1 cellular context compared by ENCODE assay signal in genomic region chr12:46266382-46266791, GRCh38.
TF ChIP-seq lines count a peak whose summit lies in the region.

No MANE protein-coding gene starts in this region.

TF ChIP-seq in K562, 482 proteins besides CTCF, POLR2A, EP300 and RAD21 (continued from another document and continues in another):
- TF ChIP-seq, protein P1, sequence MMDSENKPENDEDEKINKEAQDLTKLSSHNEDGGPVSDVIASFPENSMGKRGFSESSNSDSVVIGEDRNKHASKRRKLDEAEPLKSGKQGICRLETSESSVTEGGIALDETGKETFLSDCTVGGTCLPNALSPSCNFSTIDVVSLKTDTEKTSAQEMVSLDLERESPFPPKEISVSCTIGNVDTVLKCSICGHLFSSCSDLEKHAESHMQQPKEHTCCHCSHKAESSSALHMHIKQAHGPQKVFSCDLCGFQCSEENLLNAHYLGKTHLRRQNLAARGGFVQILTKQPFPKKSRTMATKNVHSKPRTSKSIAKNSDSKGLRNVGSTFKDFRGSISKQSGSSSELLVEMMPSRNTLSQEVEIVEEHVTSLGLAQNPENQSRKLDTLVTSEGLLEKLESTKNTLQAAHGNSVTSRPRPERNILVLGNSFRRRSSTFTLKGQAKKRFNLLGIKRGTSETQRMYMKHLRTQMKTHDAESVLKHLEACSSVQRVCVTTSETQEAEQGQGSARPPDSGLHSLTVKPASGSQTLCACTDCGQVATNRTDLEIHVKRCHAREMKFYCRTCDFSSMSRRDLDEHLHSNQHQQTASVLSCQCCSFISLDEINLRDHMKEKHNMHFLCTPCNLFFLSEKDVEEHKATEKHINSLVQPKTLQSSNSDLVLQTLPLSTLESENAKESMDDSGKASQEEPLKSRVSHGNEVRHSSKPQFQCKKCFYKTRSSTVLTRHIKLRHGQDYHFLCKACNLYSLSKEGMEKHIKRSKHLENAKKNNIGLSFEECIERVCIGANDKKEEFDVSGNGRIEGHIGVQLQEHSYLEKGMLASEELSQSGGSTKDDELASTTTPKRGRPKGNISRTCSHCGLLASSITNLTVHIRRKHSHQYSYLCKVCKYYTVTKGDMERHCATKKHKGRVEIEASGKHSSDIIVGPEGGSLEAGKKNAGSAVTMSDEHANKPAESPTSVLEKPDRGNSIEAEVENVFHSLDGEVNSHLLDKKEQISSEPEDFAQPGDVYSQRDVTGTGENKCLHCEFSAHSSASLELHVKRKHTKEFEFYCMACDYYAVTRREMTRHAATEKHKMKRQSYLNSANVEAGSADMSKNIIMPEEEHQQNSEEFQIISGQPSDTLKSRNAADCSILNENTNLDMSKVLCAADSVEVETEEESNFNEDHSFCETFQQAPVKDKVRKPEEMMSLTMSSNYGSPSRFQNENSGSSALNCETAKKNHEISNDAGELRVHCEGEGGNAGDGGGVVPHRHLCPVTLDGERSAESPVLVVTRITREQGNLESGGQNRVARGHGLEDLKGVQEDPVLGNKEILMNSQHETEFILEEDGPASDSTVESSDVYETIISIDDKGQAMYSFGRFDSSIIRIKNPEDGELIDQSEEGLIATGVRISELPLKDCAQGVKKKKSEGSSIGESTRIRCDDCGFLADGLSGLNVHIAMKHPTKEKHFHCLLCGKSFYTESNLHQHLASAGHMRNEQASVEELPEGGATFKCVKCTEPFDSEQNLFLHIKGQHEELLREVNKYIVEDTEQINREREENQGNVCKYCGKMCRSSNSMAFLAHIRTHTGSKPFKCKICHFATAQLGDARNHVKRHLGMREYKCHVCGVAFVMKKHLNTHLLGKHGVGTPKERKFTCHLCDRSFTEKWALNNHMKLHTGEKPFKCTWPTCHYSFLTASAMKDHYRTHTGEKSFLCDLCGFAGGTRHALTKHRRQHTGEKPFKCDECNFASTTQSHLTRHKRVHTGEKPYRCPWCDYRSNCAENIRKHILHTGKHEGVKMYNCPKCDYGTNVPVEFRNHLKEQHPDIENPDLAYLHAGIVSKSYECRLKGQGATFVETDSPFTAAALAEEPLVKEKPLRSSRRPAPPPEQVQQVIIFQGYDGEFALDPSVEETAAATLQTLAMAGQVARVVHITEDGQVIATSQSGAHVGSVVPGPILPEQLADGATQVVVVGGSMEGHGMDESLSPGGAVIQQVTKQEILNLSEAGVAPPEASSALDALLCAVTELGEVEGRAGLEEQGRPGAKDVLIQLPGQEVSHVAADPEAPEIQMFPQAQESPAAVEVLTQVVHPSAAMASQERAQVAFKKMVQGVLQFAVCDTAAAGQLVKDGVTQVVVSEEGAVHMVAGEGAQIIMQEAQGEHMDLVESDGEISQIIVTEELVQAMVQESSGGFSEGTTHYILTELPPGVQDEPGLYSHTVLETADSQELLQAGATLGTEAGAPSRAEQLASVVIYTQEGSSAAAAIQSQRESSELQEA (IDR thresholded peaks at IDR 0.05; ENCODE audit: low read depth), result no peak
- TF ChIP-seq, protein P2, sequence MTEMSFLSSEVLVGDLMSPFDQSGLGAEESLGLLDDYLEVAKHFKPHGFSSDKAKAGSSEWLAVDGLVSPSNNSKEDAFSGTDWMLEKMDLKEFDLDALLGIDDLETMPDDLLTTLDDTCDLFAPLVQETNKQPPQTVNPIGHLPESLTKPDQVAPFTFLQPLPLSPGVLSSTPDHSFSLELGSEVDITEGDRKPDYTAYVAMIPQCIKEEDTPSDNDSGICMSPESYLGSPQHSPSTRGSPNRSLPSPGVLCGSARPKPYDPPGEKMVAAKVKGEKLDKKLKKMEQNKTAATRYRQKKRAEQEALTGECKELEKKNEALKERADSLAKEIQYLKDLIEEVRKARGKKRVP (CRISPR knock-in tag; IDR thresholded peaks at IDR 0.05), result no peak
- TF ChIP-seq CAMTA2 (CRISPR knock-in tag; conservative IDR thresholded peaks at IDR 0.05) (no peak), CBX1 (IDR thresholded peaks at IDR 0.05; ENCODE audit: low read depth) (no peak), ILK (tag; IDR thresholded peaks at IDR 0.05; ENCODE audit: borderline replicate concordance, low read depth) (no peak), SIRT6 (IDR thresholded peaks at IDR 0.05; ENCODE audit: low read depth, low read length) (no peak), DIDO1 (tag; IDR thresholded peaks at IDR 0.05; ENCODE audit: low read depth) (no peak), BMI1 (IDR thresholded peaks at IDR 0.05; ENCODE audit: low read length) (no peak), GATAD2B (IDR thresholded peaks at IDR 0.05; ENCODE audit: borderline replicate concordance) (no peak), ZNF165 (CRISPR knock-in tag; IDR thresholded peaks at IDR 0.05; ENCODE audit: borderline replicate concordance) (no peak), RCOR1 (IDR thresholded peaks at IDR 0.05; ENCODE audit: borderline replicate concordance in 1 of 2, low read depth in 2 of 2, low read length in 2 of 2) (peak in 1 of 2 experiments; percentile 30; a peak in 1 of 4 replicates), ZNF717 (CRISPR knock-in tag; IDR thresholded peaks at IDR 0.05) (no peak), STAG1 (CRISPR knock-in tag; IDR thresholded peaks at IDR 0.05; ENCODE audit: borderline replicate concordance) (no peak), GATA2 (CRISPR knock-in tag; IDR thresholded peaks at IDR 0.05) (no peak), ZNF12 (CRISPR knock-in tag; IDR thresholded peaks at IDR 0.05) (no peak), ATF6 (CRISPR knock-in tag; IDR thresholded peaks at IDR 0.05) (no peak), FOS (IDR thresholded peaks at IDR 0.05; ENCODE audit: extremely low read depth, insufficient read length) (peak; percentile 20), TBP (optimal IDR thresholded peaks at IDR 0.05; ENCODE audit: low read depth, low read length) (peak; percentile 4), ZNF655 (CRISPR knock-in tag; IDR thresholded peaks at IDR 0.05) (no peak), HDAC8 (tag; IDR thresholded peaks at IDR 0.05) (no peak), TRIM24 (IDR thresholded peaks at IDR 0.05) (no peak), KDM5B (IDR thresholded peaks at IDR 0.05; ENCODE audit: insufficient replicate concordance, low read depth, low read length) (no peak), TAF9B (IDR thresholded peaks at IDR 0.05; ENCODE audit: partially characterized antibody) (no peak), TEAD2 (tag; IDR thresholded peaks at IDR 0.05) (no peak), HCFC1 (IDR thresholded peaks at IDR 0.05; ENCODE audit: low read depth, low read length) (no peak)
- TF ChIP-seq, protein P3, sequence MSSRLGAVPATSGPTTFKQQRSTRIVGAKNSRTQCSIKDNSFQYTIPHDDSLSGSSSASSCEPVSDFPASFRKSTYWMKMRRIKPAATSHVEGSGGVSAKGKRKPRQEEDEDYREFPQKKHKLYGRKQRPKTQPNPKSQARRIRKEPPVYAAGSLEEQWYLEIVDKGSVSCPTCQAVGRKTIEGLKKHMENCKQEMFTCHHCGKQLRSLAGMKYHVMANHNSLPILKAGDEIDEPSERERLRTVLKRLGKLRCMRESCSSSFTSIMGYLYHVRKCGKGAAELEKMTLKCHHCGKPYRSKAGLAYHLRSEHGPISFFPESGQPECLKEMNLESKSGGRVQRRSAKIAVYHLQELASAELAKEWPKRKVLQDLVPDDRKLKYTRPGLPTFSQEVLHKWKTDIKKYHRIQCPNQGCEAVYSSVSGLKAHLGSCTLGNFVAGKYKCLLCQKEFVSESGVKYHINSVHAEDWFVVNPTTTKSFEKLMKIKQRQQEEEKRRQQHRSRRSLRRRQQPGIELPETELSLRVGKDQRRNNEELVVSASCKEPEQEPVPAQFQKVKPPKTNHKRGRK (tag; IDR thresholded peaks at IDR 0.05), result no peak
- TF ChIP-seq, protein P4, sequence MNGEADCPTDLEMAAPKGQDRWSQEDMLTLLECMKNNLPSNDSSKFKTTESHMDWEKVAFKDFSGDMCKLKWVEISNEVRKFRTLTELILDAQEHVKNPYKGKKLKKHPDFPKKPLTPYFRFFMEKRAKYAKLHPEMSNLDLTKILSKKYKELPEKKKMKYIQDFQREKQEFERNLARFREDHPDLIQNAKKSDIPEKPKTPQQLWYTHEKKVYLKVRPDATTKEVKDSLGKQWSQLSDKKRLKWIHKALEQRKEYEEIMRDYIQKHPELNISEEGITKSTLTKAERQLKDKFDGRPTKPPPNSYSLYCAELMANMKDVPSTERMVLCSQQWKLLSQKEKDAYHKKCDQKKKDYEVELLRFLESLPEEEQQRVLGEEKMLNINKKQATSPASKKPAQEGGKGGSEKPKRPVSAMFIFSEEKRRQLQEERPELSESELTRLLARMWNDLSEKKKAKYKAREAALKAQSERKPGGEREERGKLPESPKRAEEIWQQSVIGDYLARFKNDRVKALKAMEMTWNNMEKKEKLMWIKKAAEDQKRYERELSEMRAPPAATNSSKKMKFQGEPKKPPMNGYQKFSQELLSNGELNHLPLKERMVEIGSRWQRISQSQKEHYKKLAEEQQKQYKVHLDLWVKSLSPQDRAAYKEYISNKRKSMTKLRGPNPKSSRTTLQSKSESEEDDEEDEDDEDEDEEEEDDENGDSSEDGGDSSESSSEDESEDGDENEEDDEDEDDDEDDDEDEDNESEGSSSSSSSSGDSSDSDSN (IDR thresholded peaks at IDR 0.05; ENCODE audit: borderline replicate concordance in 1 of 2, low read depth in 2 of 2, low read length in 2 of 2), result no peak
- TF ChIP-seq, protein P5, sequence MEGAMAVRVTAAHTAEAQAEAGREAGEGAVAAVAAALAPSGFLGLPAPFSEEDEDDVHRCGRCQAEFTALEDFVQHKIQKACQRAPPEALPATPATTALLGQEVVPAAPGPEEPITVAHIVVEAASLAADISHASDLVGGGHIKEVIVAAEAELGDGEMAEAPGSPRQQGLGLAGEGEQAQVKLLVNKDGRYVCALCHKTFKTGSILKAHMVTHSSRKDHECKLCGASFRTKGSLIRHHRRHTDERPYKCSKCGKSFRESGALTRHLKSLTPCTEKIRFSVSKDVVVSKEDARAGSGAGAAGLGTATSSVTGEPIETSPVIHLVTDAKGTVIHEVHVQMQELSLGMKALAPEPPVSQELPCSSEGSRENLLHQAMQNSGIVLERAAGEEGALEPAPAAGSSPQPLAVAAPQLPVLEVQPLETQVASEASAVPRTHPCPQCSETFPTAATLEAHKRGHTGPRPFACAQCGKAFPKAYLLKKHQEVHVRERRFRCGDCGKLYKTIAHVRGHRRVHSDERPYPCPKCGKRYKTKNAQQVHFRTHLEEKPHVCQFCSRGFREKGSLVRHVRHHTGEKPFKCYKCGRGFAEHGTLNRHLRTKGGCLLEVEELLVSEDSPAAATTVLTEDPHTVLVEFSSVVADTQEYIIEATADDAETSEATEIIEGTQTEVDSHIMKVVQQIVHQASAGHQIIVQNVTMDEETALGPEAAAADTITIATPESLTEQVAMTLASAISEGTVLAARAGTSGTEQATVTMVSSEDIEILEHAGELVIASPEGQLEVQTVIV (CRISPR knock-in tag; IDR thresholded peaks at IDR 0.05; ENCODE audit: borderline replicate concordance), result no peak
- TF ChIP-seq, protein P6, sequence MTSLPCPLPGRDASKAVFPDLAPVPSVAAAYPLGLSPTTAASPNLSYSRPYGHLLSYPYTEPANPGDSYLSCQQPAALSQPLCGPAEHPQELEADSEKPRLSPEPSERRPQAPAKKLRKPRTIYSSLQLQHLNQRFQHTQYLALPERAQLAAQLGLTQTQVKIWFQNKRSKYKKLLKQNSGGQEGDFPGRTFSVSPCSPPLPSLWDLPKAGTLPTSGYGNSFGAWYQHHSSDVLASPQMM (CRISPR knock-in tag; IDR thresholded peaks at IDR 0.05), result no peak
- TF ChIP-seq, protein P7, sequence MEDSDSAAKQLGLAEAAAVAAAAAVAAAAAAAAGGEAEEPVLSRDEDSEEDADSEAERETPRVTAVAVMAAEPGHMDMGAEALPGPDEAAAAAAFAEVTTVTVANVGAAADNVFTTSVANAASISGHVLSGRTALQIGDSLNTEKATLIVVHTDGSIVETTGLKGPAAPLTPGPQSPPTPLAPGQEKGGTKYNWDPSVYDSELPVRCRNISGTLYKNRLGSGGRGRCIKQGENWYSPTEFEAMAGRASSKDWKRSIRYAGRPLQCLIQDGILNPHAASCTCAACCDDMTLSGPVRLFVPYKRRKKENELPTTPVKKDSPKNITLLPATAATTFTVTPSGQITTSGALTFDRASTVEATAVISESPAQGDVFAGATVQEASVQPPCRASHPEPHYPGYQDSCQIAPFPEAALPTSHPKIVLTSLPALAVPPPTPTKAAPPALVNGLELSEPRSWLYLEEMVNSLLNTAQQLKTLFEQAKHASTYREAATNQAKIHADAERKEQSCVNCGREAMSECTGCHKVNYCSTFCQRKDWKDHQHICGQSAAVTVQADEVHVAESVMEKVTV (CRISPR knock-in tag; IDR thresholded peaks at IDR 0.05), result no peak
